24 cellular contexts compared by ENCODE assay signal in genomic region chr13:91127995-91128394, GRCh38.
"Had no signal": no experiment of that assay in that cellular context is flagged by ENCODE, and none has a peak within 500 bp of the region (broad histone marks: within the 10 kb centered on the region; RNA-seq: fewer than 3 reads in every experiment).

No MANE protein-coding gene starts in this region.

- H3K9me3 ChIP-seq: SK-N-SH had no signal

- H3K4me2 ChIP-seq: KMS-11, SK-N-SH had no signal

- H3K27ac Mint-ChIP-seq: IgD-negative memory B cell had no signal

- H3K9me3 Mint-ChIP-seq: IgD-negative memory B cell had no signal

- ATAC-seq: K562 had no signal

- H3K4me3 Mint-ChIP-seq: IgD-negative memory B cell had no signal

- H3K4me1 Mint-ChIP-seq: IgD-negative memory B cell had no signal

- H3K4me3 ChIP-seq: K562 had no signal

- H3K27ac ChIP-seq: HL-60, KMS-11 had no signal

- H3K36me3 Mint-ChIP-seq: IgD-negative memory B cell had no signal

- DNase-seq: Kasumi-1, MV-4-11, NCI-H1048, NCI-H1105, NCI-H1417, NCI-H1436 treated with DMSO at 0.1 percent for 48 hours, NCI-H1694 treated with DMSO at 0.1 percent for 48 hours, NCI-H1930, NCI-H2081, NCI-H2107, NCI-H2227 treated with DMSO at 0.1 percent for 48 hours, NCI-H446, NCI-H510A, NCI-H524 treated with DMSO at 0.1 percent for 48 hours, NCI-H69, NCI-H774, Right ventricle myocardium superior, RPMI8226, SIG-M5, SK-N-SH had no signal

- H3K27me3 Mint-ChIP-seq: IgD-negative memory B cell had no signal

- H3K9ac ChIP-seq: KMS-11, SK-N-SH had no signal
